Comparison of ENCODE assay signal across 8 cellular contexts in genomic region chr3:109806929-109807328, GRCh38.
A peak's percentile ranks its signal among the peaks of the same experiment; 100 is the strongest.
DNase-seq lines count a peak whose midpoint lies in the region; ATAC-seq, FAIRE-seq and TF ChIP-seq lines count a peak whose summit lies in the region.

No MANE protein-coding gene starts in this region.

- no peaks in the 10 kb centered on the region for H3K9me2 ChIP-seq in Loucy (replicated peaks; ENCODE audit: low read depth, low read length)

- POLR2A ChIA-PET in HepG2 (lab: Yijun Ruan, JAX), result no interaction called here

- H3K4me3 ChIP-seq in Loucy (ENCODE audit: low read length, poor library complexity, severe bottlenecking), result peak overlapping the region; percentile 51
- no peak overlapping the region for H3K4me3 ChIP-seq in HepG2 (replicated peaks in 1 of 3; ENCODE audit: insufficient read depth in 1 of 3, low read depth in 2 of 3, low read length in 3 of 3)
- H3K4me3 ChIP-seq in suprapubic skin, result no peak overlapping the region
- no peak overlapping the region for H3K4me3 ChIP-seq in WERI-Rb-1 (ENCODE audit: low read depth, low read length)

- no peaks in the 10 kb centered on the region for H3K79me2 ChIP-seq in Loucy (ENCODE audit: insufficient read depth, low read length)
- H3K79me2 ChIP-seq in HepG2 (ENCODE audit: insufficient read depth, low read length), result no peaks in the 10 kb centered on the region

- peak overlapping the region; percentile 54 for H3K4me3 Mint-ChIP-seq in activated T-helper 17 cell treated with anti-CD3 and anti-CD28 coated beads, Interleukin-2, amount 50 U/mL, for 72 hours

- in situ Hi-C loops in HepG2 (cut with HindIII; ENCODE audit: extremely low pct_ligation_motif_present, low pct_unique_long_range_greater_than_20kb), result no loop called here

- H3F3A ChIP-seq in Loucy (ENCODE audit: low read depth), result no peaks in the 10 kb centered on the region

- no peaks in the 10 kb centered on the region for H3K36me3 ChIP-seq in Loucy (ENCODE audit: insufficient read depth, low read length)
- H3K36me3 ChIP-seq in HepG2 (replicated peaks in 1 of 2; ENCODE audit: control insufficient read depth in 1 of 2, insufficient read depth in 2 of 2, low read length in 2 of 2), result no peaks in the 10 kb centered on the region
- no peaks in the 10 kb centered on the region for H3K36me3 ChIP-seq in suprapubic skin
- H3K36me3 ChIP-seq in WERI-Rb-1, result no peaks in the 10 kb centered on the region

- CTCF ChIA-PET in HepG2 (lab: Yijun Ruan, JAX; ENCODE audit: low intra/inter-chr PET ratio, low total read pairs), result no interaction called here

- peak overlapping the region; percentile 27 for H3K9ac ChIP-seq in Loucy (ENCODE audit: low read depth, low read length, poor library complexity, severe bottlenecking)
- no peak overlapping the region for H3K9ac ChIP-seq in HepG2 (ENCODE audit: insufficient read depth, low read depth, low read length)

- ATAC-seq in GM21390 (IDR thresholded peaks at IDR 0.05; ENCODE audit: unreplicated experiment) (peak; percentile 82), HepG2 (no peak)
- peak; percentile 93 for ATAC-seq in activated T-helper 17 cell treated with anti-CD3 and anti-CD28 coated beads, Interleukin-2, amount 50 U/mL, for 72 hours (replicated peaks)

- no peaks in the 10 kb centered on the region for H3K27me3 Mint-ChIP-seq in activated T-helper 17 cell treated with anti-CD3 and anti-CD28 coated beads, Interleukin-2, amount 50 U/mL, for 72 hours

- H3K4me1 ChIP-seq in Loucy (ENCODE audit: insufficient read depth, low read length, poor library complexity, severe bottlenecking) (peaks cover 12% of the 10 kb centered on the region), HepG2 (ENCODE audit: insufficient read depth, low read length) (no peaks in the 10 kb centered on the region), suprapubic skin (no peaks in the 10 kb centered on the region)

- no TSS peak for BruUV-seq in HepG2 (replicated peaks; lab: Mats Ljungman, UMichigan)

- peak overlapping the region; percentile 29 for H3K4me2 ChIP-seq in Loucy (ENCODE audit: low read depth, low read length, poor library complexity, severe bottlenecking)
- H3K4me2 ChIP-seq in HepG2 (ENCODE audit: low read depth, low read length), result no peak overlapping the region

- TF ChIP-seq POLR2A in HepG2 (IDR thresholded peaks at IDR 0.05; ENCODE audit: insufficient read depth in 1 of 2, low read depth in 2 of 2, low read length in 2 of 2) (no peak), suprapubic skin (IDR thresholded peaks at IDR 0.05) (no peak)

- DNase-seq in AML-193 (lab: John Stamatoyannopoulos, UW) (peak; percentile 85 to 88), HepG2 (ENCODE audit: low spot score) (peak; percentile 5), islet precursor cell (no peak), suprapubic skin (ENCODE audit: low spot score in 2 of 2) (no peak), WERI-Rb-1 (no peak)

- H3K27ac ChIP-seq in HepG2 (ENCODE audit: extremely low read length, insufficient read depth, low read length) (no peak overlapping the region), suprapubic skin (no peak overlapping the region), WERI-Rb-1 (no peak overlapping the region)

- no peaks in the 10 kb centered on the region for H3K9me3 ChIP-seq in Loucy (ENCODE audit: insufficient read depth, low read depth, low read length)
- H3K9me3 ChIP-seq in HepG2 (ENCODE audit: low read length), result no peaks in the 10 kb centered on the region
- H3K9me3 ChIP-seq in suprapubic skin, result peaks cover 4% of the 10 kb centered on the region
- no peaks in the 10 kb centered on the region for H3K9me3 ChIP-seq in WERI-Rb-1 (ENCODE audit: severe bottlenecking)

- no peaks in the 10 kb centered on the region for H4K20me1 ChIP-seq in Loucy (ENCODE audit: insufficient read depth, low read length, poor library complexity, severe bottlenecking)
- H4K20me1 ChIP-seq in HepG2 (ENCODE audit: insufficient read depth, low read length), result no peaks in the 10 kb centered on the region

- 7% methylated on average over 4 of the region's 4 CpGs for WGBS in HepG2 (ENCODE audit: low lambda C conversion rate)
- 66% methylated on average over 4 of the region's 4 CpGs for WGBS in suprapubic skin

- H3K27me3 ChIP-seq in Loucy (ENCODE audit: insufficient read depth, low read length, poor library complexity, severe bottlenecking) (no peaks in the 10 kb centered on the region), HepG2 (ENCODE audit: control insufficient read depth in 1 of 2, insufficient read depth in 2 of 2, low read length in 2 of 2) (no peaks in the 10 kb centered on the region), suprapubic skin (no peaks in the 10 kb centered on the region), WERI-Rb-1 (ENCODE audit: insufficient read depth, low read depth, severe bottlenecking) (no peaks in the 10 kb centered on the region)

- no peak for FAIRE-seq in HepG2 (lab: Jason Lieb, UNC)

- no peak for TF ChIP-seq RAD21 in HepG2 (CRISPR knock-in tag; IDR thresholded peaks at IDR 0.05)

- no peak for TF ChIP-seq EP300 in HepG2 (IDR thresholded peaks at IDR 0.05; ENCODE audit: low read depth in 2 of 2, low read length in 2 of 2)
- no peak for TF ChIP-seq EP300 in HepG2 (CRISPR knock-in tag; IDR thresholded peaks at IDR 0.05; ENCODE audit: borderline replicate concordance)
- no peak for TF ChIP-seq EP300 in suprapubic skin (IDR thresholded peaks at IDR 0.05)

- H3K27ac Mint-ChIP-seq in activated T-helper 17 cell treated with anti-CD3 and anti-CD28 coated beads, Interleukin-2, amount 50 U/mL, for 72 hours, result peak overlapping the region; percentile 66

- TF ChIP-seq CTCF in Loucy (conservative IDR thresholded peaks at IDR 0.05; ENCODE audit: low read length), result no peak
- no peak for TF ChIP-seq CTCF in HepG2 (CRISPR knock-in tag; IDR thresholded peaks at IDR 0.05)
- no peak for TF ChIP-seq CTCF in suprapubic skin (IDR thresholded peaks at IDR 0.05)
- no peak for TF ChIP-seq CTCF in WERI-Rb-1 (IDR thresholded peaks at IDR 0.05; ENCODE audit: low read depth, low read length)

- peaks cover 2% of the 10 kb centered on the region for H3K9me3 Mint-ChIP-seq in activated T-helper 17 cell treated with anti-CD3 and anti-CD28 coated beads, Interleukin-2, amount 50 U/mL, for 72 hours

- peaks cover 19% of the 10 kb centered on the region for H3K4me1 Mint-ChIP-seq in activated T-helper 17 cell treated with anti-CD3 and anti-CD28 coated beads, Interleukin-2, amount 50 U/mL, for 72 hours

- H2AFZ ChIP-seq in Loucy (ENCODE audit: low read length), result peak overlapping the region; percentile 38; the same call in 1 of the 2 replicates
- no peak overlapping the region for H2AFZ ChIP-seq in HepG2 (ENCODE audit: low read length)

- no peaks in the 10 kb centered on the region for H3K36me3 Mint-ChIP-seq in activated T-helper 17 cell treated with anti-CD3 and anti-CD28 coated beads, Interleukin-2, amount 50 U/mL, for 72 hours (ENCODE audit: low read depth)

- intact Hi-C loops in HepG2 (cut with micrococcal nuclease; ENCODE audit: unreplicated experiment), result no loop called here

TF ChIP-seq in HepG2, 621 proteins besides CTCF, POLR2A, EP300 and RAD21:
- no peak for TF ChIP-seq GABPA (IDR thresholded peaks at IDR 0.05; ENCODE audit: low read depth, low read length)
- peak; percentile 23; the same call in 1 of the 2 replicates for TF ChIP-seq GABPA (CRISPR knock-in tag; IDR thresholded peaks at IDR 0.05; ENCODE audit: low read depth)
- no peak for TF ChIP-seq CBX2 (IDR thresholded peaks at IDR 0.05; ENCODE audit: low read depth, low read length)
- no peak for TF ChIP-seq CBX2 (CRISPR knock-in tag; IDR thresholded peaks at IDR 0.05; ENCODE audit: low read depth)

Comparison
In these comparisons a context has a peak if more than half of its experiments do, and no peak if none do; other contexts are left out.
1. DNase-seq: peak in AML-193 (2 of 2) and HepG2 (single experiment); none in islet precursor cell (single experiment), suprapubic skin (0 of 2) and WERI-Rb-1 (single experiment).